Comparison of ENCODE assay signal across 1 cellular context in genomic region chr13:63455938-63456337, GRCh38.
TF ChIP-seq lines count a peak whose summit lies in the region.

No MANE protein-coding gene starts in this region.

TF ChIP-seq in WTC11, 78 proteins besides CTCF, POLR2A, EP300 and RAD21 (continued from another document):
- TF ChIP-seq AFF4 (CRISPR knock-in tag; IDR thresholded peaks at IDR 0.05; ENCODE audit: borderline replicate concordance) = no peak
- TF ChIP-seq JAZF1 (CRISPR knock-in tag; IDR thresholded peaks at IDR 0.05) = no peak
TF ChIP-seq in WTC11: peak in this region for 0.
